In the genomic region with DNA sequence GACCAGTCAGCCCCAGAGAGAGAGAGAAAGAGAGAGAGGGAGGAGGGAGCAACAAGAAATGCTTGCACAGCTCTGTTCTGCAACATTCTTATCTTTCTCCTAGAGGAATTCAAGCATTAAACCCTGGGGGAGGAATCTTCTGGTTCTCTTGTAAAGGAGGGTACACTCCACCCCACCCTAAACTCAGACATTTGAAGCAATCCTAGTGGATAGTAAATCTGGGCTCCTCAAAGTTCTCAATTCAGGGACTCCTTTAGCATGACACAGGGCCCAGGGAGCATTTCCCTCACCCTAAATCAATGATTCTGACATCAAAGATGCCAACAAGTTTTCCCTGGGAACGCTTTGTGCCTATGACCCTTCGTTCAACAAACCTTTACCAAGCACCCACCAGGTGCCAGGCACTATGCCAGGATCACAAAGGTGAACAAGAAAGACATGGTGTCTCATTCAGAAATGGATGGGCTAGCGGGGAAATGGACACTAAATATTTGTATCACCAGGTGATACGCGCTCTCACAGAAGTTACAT, we compare ENCODE assay signal across 10 cellular contexts. TPM values are rescaled to one million over a fixed set of nuclear protein-coding genes. Genes with fewer than 3 reads are reported as not detected.
A peak's percentile ranks its signal among the peaks of the same experiment; 100 is the strongest.
DNase-seq lines count a peak whose midpoint lies in the region.
"Had no signal": no experiment of that assay in that cellular context is flagged by ENCODE, and none has a peak within 500 bp of the region (broad histone marks: within the 10 kb centered on the region; RNA-seq: fewer than 3 reads in every experiment).

No MANE protein-coding gene starts in this region.

- peaks cover 53% of the 10 kb centered on the region for H3K4me1 Mint-ChIP-seq in activated T-helper 1 cell treated with anti-CD3 and anti-CD28 coated beads, Interleukin-12 subunit alpha, Interleukin-12 subunit beta, Interleukin-2, Interleukin-4 antibody, amounts not matched to agents 30 ng/mL and 10 ng/mL and 1 ng/mL, durations not matched to agents 14 hours and 24 hours and 36 hours (ENCODE audit: low read depth)

- no peaks in the 10 kb centered on the region for H3K36me3 Mint-ChIP-seq in activated T-helper 1 cell treated with anti-CD3 and anti-CD28 coated beads, Interleukin-12 subunit alpha, Interleukin-12 subunit beta, Interleukin-2, Interleukin-4 antibody, amounts not matched to agents 30 ng/mL and 10 ng/mL and 1 ng/mL, durations not matched to agents 14 hours and 24 hours and 36 hours (ENCODE audit: low read depth)

- H3K9ac ChIP-seq in HUES48 (ENCODE audit: low read depth, low read length) (no peak overlapping the region), subcutaneous abdominal adipose tissue (ENCODE audit: low read length in 5 of 5) (peak overlapping the region in 3 of 5 donors; percentile 1 to 48 (median 11))

- H3K27me3 ChIP-seq in HUES48 (ENCODE audit: control insufficient read depth, insufficient read depth, low read length): no peaks in the 10 kb centered on the region; the same call in 1 of the 2 replicates
- H3K27me3 ChIP-seq in subcutaneous abdominal adipose tissue (ENCODE audit: control insufficient read depth in 5 of 5, insufficient read depth in 4 of 5, low read length in 5 of 5): no peaks in the 10 kb centered on the region

- H3K4me1 ChIP-seq in HUES48 (ENCODE audit: control insufficient read depth, insufficient read depth, low read length): peaks cover 11% of the 10 kb centered on the region; the same call in 1 of the 2 replicates
- peaks cover 2 to 30% (median 22%) of the 10 kb centered on the region in 5 donors for H3K4me1 ChIP-seq in subcutaneous abdominal adipose tissue (ENCODE audit: control insufficient read depth in 5 of 5, insufficient read depth in 5 of 5, low read length in 5 of 5)

- H3K9me3 ChIP-seq in HUES48 (ENCODE audit: control insufficient read depth, insufficient read depth, low read length): no peaks in the 10 kb centered on the region
- no peaks in the 10 kb centered on the region for H3K9me3 ChIP-seq in subcutaneous abdominal adipose tissue (ENCODE audit: control insufficient read depth in 5 of 5, low read length in 5 of 5)

- intact Hi-C loops in activated T-helper 1 cell treated with anti-CD3 and anti-CD28 coated beads, Interleukin-12 subunit alpha, Interleukin-12 subunit beta, Interleukin-2, Interleukin-4 antibody, amounts not matched to agents 30 ng/mL and 10 ng/mL and 1 ng/mL, durations not matched to agents 14 hours and 24 hours and 36 hours (cut with micrococcal nuclease): loop anchor here (2.0 kb wide), 1 partner anchor 292 kb away; no protein-coding TSS in a partner anchor

- DNase-seq in activated T-helper 1 cell treated with anti-CD3 and anti-CD28 coated beads, Interleukin-12 subunit alpha, Interleukin-12 subunit beta, Interleukin-2, Interleukin-4 antibody, amounts not matched to agents 30 ng/mL and 10 ng/mL and 1 ng/mL, durations not matched to agents 14 hours and 24 hours and 36 hours (ENCODE audit: low spot score): no peak
- DNase-seq in hepatic stellate cell (ENCODE audit: low spot score) (peak; percentile 32), islet precursor cell (no peak), pons (ENCODE audit: low spot score) (no peak)
- DNase-seq in stimulated activated CD4-positive, alpha-beta T cell treated with anti-CD3 and anti-CD28 coated beads, Interleukin-15, amount 100 ng/mL, for 24 hours: no peak
- DNase-seq: activated CD4-positive, alpha-beta T cell treated with anti-CD3 and anti-CD28 coated beads, Interleukin-2, amount 50 U/mL, for 4 hours; stimulated activated naive CD4-positive, alpha-beta T cell treated with Interleukin-2 at 50 U/mL for 16 hours had no signal

- H3K9me3 Mint-ChIP-seq in activated T-helper 1 cell treated with anti-CD3 and anti-CD28 coated beads, Interleukin-12 subunit alpha, Interleukin-12 subunit beta, Interleukin-2, Interleukin-4 antibody, amounts not matched to agents 30 ng/mL and 10 ng/mL and 1 ng/mL, durations not matched to agents 14 hours and 24 hours and 36 hours: no peaks in the 10 kb centered on the region
- H3K9me3 Mint-ChIP-seq: central memory CD8-positive, alpha-beta T cell had no signal

- H3K36me3 ChIP-seq in HUES48 (ENCODE audit: control insufficient read depth, insufficient read depth, low read length): no peaks in the 10 kb centered on the region
- no peaks in the 10 kb centered on the region for H3K36me3 ChIP-seq in subcutaneous abdominal adipose tissue (ENCODE audit: control insufficient read depth in 5 of 5, insufficient read depth in 5 of 5, low read length in 5 of 5)

- H3K27ac Mint-ChIP-seq in activated T-helper 1 cell treated with anti-CD3 and anti-CD28 coated beads, Interleukin-12 subunit alpha, Interleukin-12 subunit beta, Interleukin-2, Interleukin-4 antibody, amounts not matched to agents 30 ng/mL and 10 ng/mL and 1 ng/mL, durations not matched to agents 14 hours and 24 hours and 36 hours: peak overlapping the region; percentile 83

- no peak overlapping the region for H3K4me3 Mint-ChIP-seq in activated T-helper 1 cell treated with anti-CD3 and anti-CD28 coated beads, Interleukin-12 subunit alpha, Interleukin-12 subunit beta, Interleukin-2, Interleukin-4 antibody, amounts not matched to agents 30 ng/mL and 10 ng/mL and 1 ng/mL, durations not matched to agents 14 hours and 24 hours and 36 hours
- H3K4me3 Mint-ChIP-seq: central memory CD8-positive, alpha-beta T cell had no signal

- H3K4me3 ChIP-seq in HUES48 (ENCODE audit: low read depth, low read length) (no peak overlapping the region), subcutaneous abdominal adipose tissue (ENCODE audit: low read depth in 1 of 5, low read length in 5 of 5) (no peak overlapping the region)

- peak overlapping the region; percentile 95 for H3K27ac ChIP-seq in HUES48 (ENCODE audit: low read depth, low read length)
- H3K27ac ChIP-seq in subcutaneous abdominal adipose tissue (ENCODE audit: low read depth, low read length): peak overlapping the region; percentile 74

- peaks cover 4% of the 10 kb centered on the region for H3K27me3 Mint-ChIP-seq in activated T-helper 1 cell treated with anti-CD3 and anti-CD28 coated beads, Interleukin-12 subunit alpha, Interleukin-12 subunit beta, Interleukin-2, Interleukin-4 antibody, amounts not matched to agents 30 ng/mL and 10 ng/mL and 1 ng/mL, durations not matched to agents 14 hours and 24 hours and 36 hours (ENCODE audit: insufficient read depth)
- H3K27me3 Mint-ChIP-seq: central memory CD8-positive, alpha-beta T cell had no signal

RNA-seq across cellular contexts. Expression of gene CAPN2, which starts 11.9 kb away (rescaled TPM):
- total RNA-seq in activated T-helper 1 cell treated with anti-CD3 and anti-CD28 coated beads, Interleukin-12 subunit alpha, Interleukin-12 subunit beta, Interleukin-2, Interleukin-4 antibody, amounts not matched to agents 30 ng/mL and 10 ng/mL and 1 ng/mL, durations not matched to agents 14 hours and 24 hours and 36 hours: 66.3 and 70.4 TPM in 2 replicates

RNA-seq across cellular contexts. Expression of gene CAPN8, which starts 35.0 kb away (rescaled TPM):
- not detected in 2 replicates for total RNA-seq in activated T-helper 1 cell treated with anti-CD3 and anti-CD28 coated beads, Interleukin-12 subunit alpha, Interleukin-12 subunit beta, Interleukin-2, Interleukin-4 antibody, amounts not matched to agents 30 ng/mL and 10 ng/mL and 1 ng/mL, durations not matched to agents 14 hours and 24 hours and 36 hours
